31 cellular contexts compared by ENCODE assay signal in genomic region chr2:106113362-106113971, GRCh38.
DNase-seq lines count a peak whose midpoint lies in the region; ATAC-seq and TF ChIP-seq lines count a peak whose summit lies in the region.
"Had no signal": no experiment of that assay in that cellular context is flagged by ENCODE, and none has a peak within 500 bp of the region (broad histone marks: within the 10 kb centered on the region; RNA-seq: fewer than 3 reads in every experiment).

No MANE protein-coding gene starts in this region.

- H3K36me3 ChIP-seq in lower lobe of right lung, result peaks cover 46% of the 10 kb centered on the region
- peaks cover 8 to 41% (median 30%) of the 10 kb centered on the region in 4 donors for H3K36me3 ChIP-seq in upper lobe of left lung

- H3K27ac ChIP-seq in lower lobe of right lung (peak overlapping the region; percentile 59), upper lobe of left lung (peak overlapping the region; percentile 65 to 82 (median 74))
- H3K27ac ChIP-seq: ascending aorta, coronary artery, esophagus muscularis mucosa, foreskin keratinocyte, heart right ventricle, left ventricle myocardium inferior, PC-9, right atrium auricular region had no signal

- ATAC-seq in lower lobe of right lung (peak; percentile 67 to 77), upper lobe of left lung (ENCODE audit: low FRiP score in 2 of 2) (peak; percentile 36 to 59)
- ATAC-seq: foreskin keratinocyte; GM12878; heart right ventricle; naive thymus-derived CD4-positive, alpha-beta T cell; stimulated activated effector memory CD8-positive, alpha-beta T cell treated with anti-CD3 and anti-CD28 coated beads, Interleukin-12 subunit alpha, Interleukin-12 subunit beta, amount 100 ng/mL, for 72 hours had no signal

- H3K4me1 ChIP-seq in lower lobe of right lung, result peaks cover 19% of the 10 kb centered on the region
- peaks cover 0 to 17% (median 2%) of the 10 kb centered on the region in 4 donors for H3K4me1 ChIP-seq in upper lobe of left lung
- H3K4me1 ChIP-seq: ascending aorta, foreskin keratinocyte had no signal

- peak; percentile 21 for DNase-seq in HT-29 (ENCODE audit: low spot score)
- peak; percentile 49 for DNase-seq in glomerular visceral epithelial cell (ENCODE audit: extremely low spot score)
- DNase-seq in lower lobe of right lung, result peak; percentile 48
- DNase-seq in upper lobe of left lung, result peak; percentile 56 to 74
- DNase-seq in NCI-H146 treated with DMSO at 0.1 percent for 48 hours (lab: John Stamatoyannopoulos, UW; ENCODE audit: unreplicated experiment), result no peak
- DNase-seq in NCI-H446 treated with DMSO at 0.1 percent for 48 hours (lab: John Stamatoyannopoulos, UW), result no peak
- DNase-seq in activated gamma-delta T cell treated with Interleukin-2 at 50 U/mL for 16 hours, result no peak
- DNase-seq: activated CD4-positive, alpha-beta T cell treated with anti-CD3 and anti-CD28 coated beads, Interleukin-2, amount 50 U/mL, for 1 hour; activated naive CD4-positive, alpha-beta T cell treated with anti-CD3 and anti-CD28 coated beads, Interleukin-2, amount 50 U/mL, for 16 hours; effector memory CD4-positive, alpha-beta T cell; EL; foreskin keratinocyte; heart right ventricle; IMR-90; left ventricle myocardium inferior; naive thymus-derived CD4-positive, alpha-beta T cell; NCI-H1092; NCI-H187 treated with DMSO at 0.1 percent for 48 hours; NCI-H2171 treated with DMSO at 0.1 percent for 48 hours; NCI-H524 treated with DMSO at 0.1 percent for 48 hours; nucleus accumbens; PC-9; SHP77; stimulated activated CD4-positive, alpha-beta T cell treated with anti-CD3 and anti-CD28 coated beads, Interleukin-4, amount 100 ng/mL, for 24 hours; substantia nigra had no signal

- H3K27me3 ChIP-seq in lower lobe of right lung (ENCODE audit: low read depth) (no peaks in the 10 kb centered on the region), upper lobe of left lung (no peaks in the 10 kb centered on the region)
- H3K27me3 ChIP-seq: ascending aorta, esophagus muscularis mucosa, foreskin keratinocyte, heart right ventricle, right atrium auricular region had no signal

- H3K9me3 ChIP-seq in lower lobe of right lung (no peaks in the 10 kb centered on the region), upper lobe of left lung (no peaks in the 10 kb centered on the region)
- H3K9me3 ChIP-seq: ascending aorta, esophagus muscularis mucosa, heart right ventricle, left ventricle myocardium inferior, right atrium auricular region had no signal

- intact Hi-C loops in lower lobe of right lung (cut with DNase I), result no loop called here

- TF ChIP-seq CTCF in lower lobe of right lung (IDR thresholded peaks at IDR 0.05) (no peak), upper lobe of left lung (IDR thresholded peaks at IDR 0.05) (no peak)

- 67 to 81% methylated on average over 13 of the region's 13 CpGs for WGBS in upper lobe of left lung, 2 donors

- TF ChIP-seq POLR2A in upper lobe of left lung (IDR thresholded peaks at IDR 0.05), result no peak

- H3K4me3 ChIP-seq in lower lobe of right lung, result no peak overlapping the region
- H3K4me3 ChIP-seq in upper lobe of left lung, result no peak overlapping the region
- H3K4me3 ChIP-seq: ascending aorta, coronary artery, esophagus muscularis mucosa, GM12878, heart right ventricle, left ventricle myocardium inferior, PC-9, right atrium auricular region had no signal

- TF ChIP-seq EP300 in upper lobe of left lung (IDR thresholded peaks at IDR 0.05), result peak in 1 of 4 donors; percentile 34

Comparison
In these comparisons a context has a peak if more than half of its experiments do, and no peak if none do; other contexts are left out.
1. DNase-seq: peak in HT-29 (single experiment), glomerular visceral epithelial cell (single experiment), lower lobe of right lung (single experiment) and upper lobe of left lung (2 of 2); none in NCI-H146 treated with DMSO at 0.1 percent for 48 hours (single experiment), NCI-H446 treated with DMSO at 0.1 percent for 48 hours (single experiment) and activated gamma-delta T cell treated with Interleukin-2 at 50 U/mL for 16 hours (single experiment).